9 cellular contexts compared by ENCODE assay signal in genomic region chr11:119134389-119134978, GRCh38. TPM values are rescaled to one million over a fixed set of nuclear protein-coding genes. Genes with fewer than 3 reads are reported as not detected.
DNase-seq lines count a peak whose midpoint lies in the region; ATAC-seq, FAIRE-seq and TF ChIP-seq lines count a peak whose summit lies in the region.
"Had no signal": no experiment of that assay in that cellular context is flagged by ENCODE, and none has a peak within 500 bp of the region (broad histone marks: within the 10 kb centered on the region; RNA-seq: fewer than 3 reads in every experiment).

No MANE protein-coding gene starts in this region.

- no peaks in the 10 kb centered on the region for H3K9me3 ChIP-seq in CD8-positive, alpha-beta T cell (ENCODE audit: low read length)
- H3K9me3 ChIP-seq in Loucy (ENCODE audit: insufficient read depth, low read depth, low read length) = no peaks in the 10 kb centered on the region

- H3K27ac Mint-ChIP-seq in CD8-positive, alpha-beta T cell = no peak overlapping the region
- H3K27ac Mint-ChIP-seq in mesothelial cell of epicardium = no peak overlapping the region
- H3K27ac Mint-ChIP-seq in activated T-helper 17 cell treated with anti-CD3 and anti-CD28 coated beads, Interleukin-2, amount 50 U/mL, for 72 hours = no peak overlapping the region
- H3K27ac Mint-ChIP-seq: IgD-negative memory B cell had no signal

- no peak for ATAC-seq in CD8-positive, alpha-beta T cell
- ATAC-seq in activated T-helper 17 cell treated with anti-CD3 and anti-CD28 coated beads, Interleukin-2, amount 50 U/mL, for 72 hours (replicated peaks) = no peak

- no peak for FAIRE-seq in bronchial epithelial cell (lab: Jason Lieb, UNC)

- H3K9me2 ChIP-seq in Loucy (replicated peaks; ENCODE audit: low read depth, low read length) = no peaks in the 10 kb centered on the region

- H4K20me1 ChIP-seq in Loucy (ENCODE audit: insufficient read depth, low read length, poor library complexity, severe bottlenecking) = no peaks in the 10 kb centered on the region

- no peaks in the 10 kb centered on the region for H3K27me3 ChIP-seq in CD8-positive, alpha-beta T cell (ENCODE audit: insufficient read depth, low read length)
- H3K27me3 ChIP-seq in Loucy (ENCODE audit: insufficient read depth, low read length, poor library complexity, severe bottlenecking) (no peaks in the 10 kb centered on the region), bronchial epithelial cell (ENCODE audit: control insufficient read depth, insufficient read depth, low read length) (no peaks in the 10 kb centered on the region)

- POLR2A ChIA-PET in CD8-positive, alpha-beta T cell (lab: Charles Lee) = no interaction called here

- intact Hi-C loops in CD8-positive, alpha-beta T cell (cut with DNase I, micrococcal nuclease) = no loop called here

- no peak for DNase-seq in CD8-positive, alpha-beta T cell
- DNase-seq in bronchial epithelial cell (ENCODE audit: low read depth) = no peak
- no peak for DNase-seq in mesothelial cell of epicardium (ENCODE audit: low spot score in 2 of 2, unreplicated experiment in 2 of 2)
- DNase-seq in amygdala (lab: John Stamatoyannopoulos, UW) = no peak
- no peak for DNase-seq in stimulated activated CD4-positive, alpha-beta T cell treated with anti-CD3 and anti-CD28 coated beads, Interleukin-2, amount 100 ng/mL, for 24 hours
- DNase-seq in NCI-H1694 (lab: John Stamatoyannopoulos, UW) = no peak

- no peaks in the 10 kb centered on the region for H3K4me1 Mint-ChIP-seq in CD8-positive, alpha-beta T cell (ENCODE audit: low read depth)
- no peaks in the 10 kb centered on the region for H3K4me1 Mint-ChIP-seq in mesothelial cell of epicardium
- no peaks in the 10 kb centered on the region for H3K4me1 Mint-ChIP-seq in activated T-helper 17 cell treated with anti-CD3 and anti-CD28 coated beads, Interleukin-2, amount 50 U/mL, for 72 hours

- CTCF ChIA-PET in CD8-positive, alpha-beta T cell (lab: Charles Lee) = interaction anchor here (1.7 to 2.3 kb wide), 2 partner anchors 13 to 23 kb away, joined by 7 to 8 read pairs; partner anchors contain the start of gene HINFP

- no peak overlapping the region for H3K9ac ChIP-seq in Loucy (ENCODE audit: low read depth, low read length, poor library complexity, severe bottlenecking)

- H3K27me3 Mint-ChIP-seq in CD8-positive, alpha-beta T cell (ENCODE audit: low read depth) = peaks cover 2% of the 10 kb centered on the region
- peaks cover 9% of the 10 kb centered on the region for H3K27me3 Mint-ChIP-seq in mesothelial cell of epicardium (ENCODE audit: low read depth)
- peaks cover 7% of the 10 kb centered on the region for H3K27me3 Mint-ChIP-seq in activated T-helper 17 cell treated with anti-CD3 and anti-CD28 coated beads, Interleukin-2, amount 50 U/mL, for 72 hours
- H3K27me3 Mint-ChIP-seq: IgD-negative memory B cell had no signal

- no peaks in the 10 kb centered on the region for H3K9me3 Mint-ChIP-seq in CD8-positive, alpha-beta T cell
- H3K9me3 Mint-ChIP-seq in mesothelial cell of epicardium = no peaks in the 10 kb centered on the region
- H3K9me3 Mint-ChIP-seq in activated T-helper 17 cell treated with anti-CD3 and anti-CD28 coated beads, Interleukin-2, amount 50 U/mL, for 72 hours = no peaks in the 10 kb centered on the region
- H3K9me3 Mint-ChIP-seq: IgD-negative memory B cell had no signal

- H2AFZ ChIP-seq in Loucy (ENCODE audit: low read length) = no peak overlapping the region

- TF ChIP-seq CTCF in CD8-positive, alpha-beta T cell (IDR thresholded peaks at IDR 0.05) = peak; percentile 42
- TF ChIP-seq CTCF in Loucy (conservative IDR thresholded peaks at IDR 0.05; ENCODE audit: low read length) = peak; percentile 73
- TF ChIP-seq CTCF in bronchial epithelial cell (IDR thresholded peaks at IDR 0.05; ENCODE audit: insufficient read depth, low read length, severe bottlenecking) = peak; percentile 73
- TF ChIP-seq CTCF in mesothelial cell of epicardium (IDR thresholded peaks at IDR 0.05; ENCODE audit: unreplicated experiment) = peak; percentile 36

- H3F3A ChIP-seq in Loucy (ENCODE audit: low read depth) = no peaks in the 10 kb centered on the region

- no peaks in the 10 kb centered on the region for H3K4me1 ChIP-seq in CD8-positive, alpha-beta T cell (ENCODE audit: insufficient read depth, low read length)
- H3K4me1 ChIP-seq in Loucy (ENCODE audit: insufficient read depth, low read length, poor library complexity, severe bottlenecking) = no peaks in the 10 kb centered on the region

- H3K4me3 ChIP-seq in CD8-positive, alpha-beta T cell (ENCODE audit: low read depth, low read length) = no peak overlapping the region
- no peak overlapping the region for H3K4me3 ChIP-seq in Loucy (ENCODE audit: low read length, poor library complexity, severe bottlenecking)
- no peak overlapping the region for H3K4me3 ChIP-seq in bronchial epithelial cell (ENCODE audit: low read depth, low read length)

- peaks cover 31% of the 10 kb centered on the region for H3K36me3 ChIP-seq in CD8-positive, alpha-beta T cell (ENCODE audit: insufficient read depth, low read length)
- H3K36me3 ChIP-seq in Loucy (ENCODE audit: insufficient read depth, low read length) (peaks cover 27% of the 10 kb centered on the region; the same call in 1 of the 2 replicates), bronchial epithelial cell (ENCODE audit: control insufficient read depth, insufficient read depth, low read length) (peaks cover 30% of the 10 kb centered on the region)

- no peak overlapping the region for H3K27ac ChIP-seq in CD8-positive, alpha-beta T cell (ENCODE audit: low read depth, low read length)

- no peak overlapping the region for H3K4me3 Mint-ChIP-seq in CD8-positive, alpha-beta T cell
- H3K4me3 Mint-ChIP-seq in mesothelial cell of epicardium = no peak overlapping the region
- H3K4me3 Mint-ChIP-seq in activated T-helper 17 cell treated with anti-CD3 and anti-CD28 coated beads, Interleukin-2, amount 50 U/mL, for 72 hours = no peak overlapping the region
- H3K4me3 Mint-ChIP-seq: IgD-negative memory B cell had no signal

- H3K79me2 ChIP-seq in Loucy (ENCODE audit: insufficient read depth, low read length) = no peaks in the 10 kb centered on the region

- H3K4me2 ChIP-seq in Loucy (ENCODE audit: low read depth, low read length, poor library complexity, severe bottlenecking) = no peak overlapping the region

- H3K36me3 Mint-ChIP-seq in CD8-positive, alpha-beta T cell = peaks cover 49% of the 10 kb centered on the region
- peaks cover 23% of the 10 kb centered on the region for H3K36me3 Mint-ChIP-seq in mesothelial cell of epicardium
- peaks cover 49% of the 10 kb centered on the region for H3K36me3 Mint-ChIP-seq in activated T-helper 17 cell treated with anti-CD3 and anti-CD28 coated beads, Interleukin-2, amount 50 U/mL, for 72 hours (ENCODE audit: low read depth)

RNA-seq across cellular contexts. Expression of gene HINFP, which starts 13.1 kb away (rescaled TPM):
- total RNA-seq in CD8-positive, alpha-beta T cell = 10 to 100 TPM; 17.0 to 19.5 TPM
- total RNA-seq in bronchial epithelial cell (12.4 TPM in 2 replicates), mesothelial cell of epicardium (32.8 to 36.7 TPM (median 34.4 TPM) in 3 replicates)
- 10 to 100 TPM; 41.6 to 47.5 TPM for total RNA-seq in activated T-helper 17 cell treated with anti-CD3 and anti-CD28 coated beads, Interleukin-2, amount 50 U/mL, for 72 hours

RNA-seq across cellular contexts. Expression of gene ABCG4, which starts 14.4 kb away (rescaled TPM):
- not detected for total RNA-seq in CD8-positive, alpha-beta T cell
- total RNA-seq in bronchial epithelial cell = under 0.01 and 0.13 TPM in 2 replicates
- total RNA-seq in mesothelial cell of epicardium = 1.9 to 2.6 TPM (median 2.0 TPM) in 3 replicates
- total RNA-seq in activated T-helper 17 cell treated with anti-CD3 and anti-CD28 coated beads, Interleukin-2, amount 50 U/mL, for 72 hours = not detected

RNA-seq across cellular contexts. Expression of gene C2CD2L, which starts 27.3 kb away (rescaled TPM):
- total RNA-seq in CD8-positive, alpha-beta T cell = 10 to 100 TPM; 13.4 to 15.0 TPM
- total RNA-seq in bronchial epithelial cell (1.3 and 2.3 TPM in 2 replicates), mesothelial cell of epicardium (8.7 to 10.5 TPM (median 10.0 TPM) in 3 replicates)
- total RNA-seq in activated T-helper 17 cell treated with anti-CD3 and anti-CD28 coated beads, Interleukin-2, amount 50 U/mL, for 72 hours = 10 to 100 TPM; 16.5 to 26.4 TPM

RNA-seq across cellular contexts. Expression of gene DPAGT1, which starts 32.8 kb away (rescaled TPM):
- 1 to 10 TPM; 9.4 to 9.9 TPM for total RNA-seq in CD8-positive, alpha-beta T cell
- total RNA-seq in bronchial epithelial cell (9.5 and 12.1 TPM in 2 replicates), mesothelial cell of epicardium (38.2 to 47.7 TPM (median 44.9 TPM) in 3 replicates)
- total RNA-seq in activated T-helper 17 cell treated with anti-CD3 and anti-CD28 coated beads, Interleukin-2, amount 50 U/mL, for 72 hours = 10 to 100 TPM; 57.6 to 85.7 TPM

RNA-seq across cellular contexts. Expression of gene NLRX1, which starts 34.0 kb away (rescaled TPM):
- 1 to 10 TPM; 5.1 TPM for total RNA-seq in CD8-positive, alpha-beta T cell
- total RNA-seq in bronchial epithelial cell (13.7 and 44.8 TPM in 2 replicates), mesothelial cell of epicardium (21.2 to 21.9 TPM (median 21.8 TPM) in 3 replicates)
- 10 to 100 TPM in 1 of 2 donors, 1 to 10 TPM in 1; 9.7 to 10.3 TPM for total RNA-seq in activated T-helper 17 cell treated with anti-CD3 and anti-CD28 coated beads, Interleukin-2, amount 50 U/mL, for 72 hours
